Comparison of ENCODE assay signal across 8 cellular contexts in the genomic region with DNA sequence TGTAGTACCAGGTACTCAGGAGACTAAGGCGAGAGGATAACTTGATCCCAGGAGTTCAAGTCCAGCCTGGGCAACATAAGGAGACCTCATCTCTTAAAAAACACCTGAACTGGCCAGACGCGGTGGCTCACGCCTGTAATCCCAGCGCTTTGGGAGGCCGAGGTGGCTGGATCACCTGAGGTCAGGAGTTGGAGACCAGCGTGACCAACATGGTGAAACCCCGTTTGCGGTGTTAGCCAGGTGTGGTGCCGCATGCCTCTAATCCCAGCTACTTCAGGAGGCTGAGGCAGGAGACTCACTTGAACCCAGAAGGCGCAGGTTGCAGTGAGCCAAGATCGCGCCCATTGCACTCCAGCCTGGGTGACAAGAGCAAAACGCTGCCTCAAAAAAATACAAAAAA. TPM values are rescaled to one million over a fixed set of nuclear protein-coding genes. Genes with fewer than 3 reads are reported as not detected.
DNase-seq lines count a peak whose midpoint lies in the region; ATAC-seq and TF ChIP-seq lines count a peak whose summit lies in the region.
"Not testable (repeated sequence)": the region's sequence is repeated elsewhere in the genome, so short reads cannot be mapped to it uniquely, and the experiment has no call there.

No MANE protein-coding gene starts in this region.

- not testable (repeated sequence) for H3K27me3 ChIP-seq in BLaER1 treated with 17β-estradiol and CSF1 and Interleukin-3, amounts not matched to agents 10 nM and 100 nM; GM23338 (ENCODE audit: insufficient read depth); Panc1 (ENCODE audit: control insufficient read depth, insufficient read depth, low read length); naive thymus-derived CD4-positive, alpha-beta T cell (ENCODE audit: control insufficient read depth in 2 of 2, insufficient read depth in 2 of 2, low read length in 2 of 2); ovary; transverse colon

- peaks cover 59 to 77% (median 69%) of the 10 kb centered on the region in 10 experiments for H3K4me1 ChIP-seq in BLaER1 treated with 17β-estradiol and CSF1 and Interleukin-3, amounts not matched to agents 10 nM and 100 nM
- H3K4me1 ChIP-seq in GM23338 (ENCODE audit: insufficient read depth); ovary (ENCODE audit: insufficient read depth): not testable (repeated sequence)
- peaks cover 14% of the 10 kb centered on the region for H3K4me1 ChIP-seq in Panc1 (ENCODE audit: control insufficient read depth, insufficient read depth, low read length)
- peaks cover 17 to 25% of the 10 kb centered on the region in 2 donors for H3K4me1 ChIP-seq in naive thymus-derived CD4-positive, alpha-beta T cell (ENCODE audit: control insufficient read depth in 2 of 2, insufficient read depth in 2 of 2, low read length in 2 of 2)
- H3K4me1 ChIP-seq in transverse colon: peaks cover 10 to 26% (median 18%) of the 10 kb centered on the region in 4 donors

- H2AFZ ChIP-seq in GM23338: peak overlapping the region; percentile 53; the same call in 1 of the 2 replicates

- not testable (repeated sequence) for H3K4me1 Mint-ChIP-seq in GM23338; glutamatergic neuron (ENCODE audit: low read depth, unreplicated experiment)
- H3K4me1 Mint-ChIP-seq in activated T-helper 17 cell treated with anti-CD3 and anti-CD28 coated beads, Interleukin-2, amount 50 U/mL, for 72 hours: peaks cover 15% of the 10 kb centered on the region
- peaks cover 14 to 41% (median 34%) of the 10 kb centered on the region in 7 donors for H3K4me1 Mint-ChIP-seq in naive thymus-derived CD4-positive, alpha-beta T cell

- not testable (repeated sequence) for BruUV-seq in Panc1 (replicated peaks; lab: Mats Ljungman, UMichigan)

- peaks cover 3 to 17% (median 14%) of the 10 kb centered on the region in 11 experiments; a peak in 17 of 22 replicates for H3K36me3 ChIP-seq in BLaER1 treated with 17β-estradiol and CSF1 and Interleukin-3, amounts not matched to agents 10 nM and 100 nM
- H3K36me3 ChIP-seq in GM23338 (ENCODE audit: insufficient read depth); Panc1 (ENCODE audit: control insufficient read depth, insufficient read depth, low read length); naive thymus-derived CD4-positive, alpha-beta T cell (ENCODE audit: control insufficient read depth in 2 of 3, insufficient read depth in 3 of 3, low read length in 3 of 3); ovary; transverse colon: not testable (repeated sequence)

- not testable (repeated sequence) for H3K27ac Mint-ChIP-seq in GM23338; activated T-helper 17 cell treated with anti-CD3 and anti-CD28 coated beads, Interleukin-2, amount 50 U/mL, for 72 hours; glutamatergic neuron (ENCODE audit: unreplicated experiment)
- peak overlapping the region in 5 of 9 donors; percentile 21 to 98 (median 48) for H3K27ac Mint-ChIP-seq in naive thymus-derived CD4-positive, alpha-beta T cell

- TF ChIP-seq EP300 in ovary (IDR thresholded peaks at IDR 0.05); transverse colon (IDR thresholded peaks at IDR 0.05; ENCODE audit: low read depth): not testable (repeated sequence)

- not testable (repeated sequence) for H3K4me3 Mint-ChIP-seq in GM23338
- H3K4me3 Mint-ChIP-seq in activated T-helper 17 cell treated with anti-CD3 and anti-CD28 coated beads, Interleukin-2, amount 50 U/mL, for 72 hours: peak overlapping the region; percentile 3
- H3K4me3 Mint-ChIP-seq in glutamatergic neuron (ENCODE audit: unreplicated experiment): peak overlapping the region; percentile 36
- H3K4me3 Mint-ChIP-seq in naive thymus-derived CD4-positive, alpha-beta T cell: peak overlapping the region in 2 of 10 donors; percentile 27 to 40

- H3K9me3 Mint-ChIP-seq in GM23338 (peaks cover 15% of the 10 kb centered on the region), glutamatergic neuron (ENCODE audit: unreplicated experiment) (peaks cover 13% of the 10 kb centered on the region)
- not testable (repeated sequence) for H3K9me3 Mint-ChIP-seq in activated T-helper 17 cell treated with anti-CD3 and anti-CD28 coated beads, Interleukin-2, amount 50 U/mL, for 72 hours
- peaks cover 0 to 14% (median 0%) of the 10 kb centered on the region in 11 donors for H3K9me3 Mint-ChIP-seq in naive thymus-derived CD4-positive, alpha-beta T cell

- peak overlapping the region; percentile 88 to 97 (median 93); a peak in 19 of 22 replicates for H3K9ac ChIP-seq in BLaER1 treated with 17β-estradiol and CSF1 and Interleukin-3, amounts not matched to agents 10 nM and 100 nM

- not testable (repeated sequence) for H3F3A ChIP-seq in GM23338 (replicated peaks; ENCODE audit: low read depth)

- not testable (repeated sequence) for DNase-seq in GM23338 (ENCODE audit: low spot score); Panc1 (ENCODE audit: low read depth, low spot score); glutamatergic neuron; naive thymus-derived CD4-positive, alpha-beta T cell; transverse colon
- DNase-seq in ovary: peak in 3 of 5 donors; percentile 26 to 35 (median 34)

- in situ Hi-C loops in Panc1 (cut with HindIII; ENCODE audit: low pct_unique_long_range_greater_than_20kb, low sequenced_read_pairs): not testable (repeated sequence)
- in situ Hi-C loops in transverse colon (cut with MboI; ENCODE audit: low pct_ligation_motif_present in 1 of 4, low pct_unique_long_range_greater_than_20kb in 1 of 4, low sequenced_read_pairs in 3 of 4): loop anchor here in 2 of 4 donors (25.0 kb wide), 2 partner anchors 486 to 1311 kb away; partner anchors contain the start of genes GMPS (in 1 of the 2) and SLC33A1 (in 1 of the 2)

- H4K20me1 ChIP-seq in BLaER1 treated with 17β-estradiol and CSF1 and Interleukin-3, amounts not matched to agents 10 nM and 100 nM; GM23338 (replicated peaks; ENCODE audit: insufficient read depth): not testable (repeated sequence)

- not testable (repeated sequence) for TF ChIP-seq CTCF in GM23338 (conservative IDR thresholded peaks at IDR 0.05; ENCODE audit: low read depth in 2 of 2); Panc1 (IDR thresholded peaks at IDR 0.05); glutamatergic neuron (IDR thresholded peaks at IDR 0.05; ENCODE audit: partially characterized antibody, unreplicated experiment); ovary (IDR thresholded peaks at IDR 0.05); transverse colon (IDR thresholded peaks at IDR 0.05)

- H3K9me3 ChIP-seq in BLaER1 treated with 17β-estradiol and CSF1 and Interleukin-3, amounts not matched to agents 10 nM and 100 nM (replicated peaks in 1 of 11): peaks cover 3 to 16% (median 14%) of the 10 kb centered on the region in 11 experiments
- H3K9me3 ChIP-seq in Panc1 (ENCODE audit: control insufficient read depth, insufficient read depth, low read depth, low read length); naive thymus-derived CD4-positive, alpha-beta T cell (ENCODE audit: control insufficient read depth in 2 of 3, low read length in 3 of 3); ovary; transverse colon: not testable (repeated sequence)

- POLR2A ChIA-PET in Panc1 (lab: Charles Lee): interaction anchor here (0.6 to 3.4 kb wide), 3 partner anchors 11 to 1398 kb away, joined by 3 to 59 read pairs (median 4); partner anchors contain the start of genes CCNL1 and MLF1
- POLR2A ChIA-PET in naive thymus-derived CD4-positive, alpha-beta T cell (lab: Charles Lee): interaction anchor here (0.7 to 8.2 kb wide), 5 partner anchors 11 to 1368 kb away, joined by 3 to 520 read pairs (median 23); partner anchors contain the start of genes C3orf33, CCNL1 and SSR3

- WGBS in ovary, 3 donors: 94 to 96% (median 95%) methylated on average over 14 of the region's 14 CpGs
- 87 to 97% methylated on average over 5 to 14 of the region's 14 CpGs for WGBS in transverse colon (ENCODE audit: low coverage in 1 of 2), 2 donors

- not testable (repeated sequence) for H3K27me3 Mint-ChIP-seq in GM23338 (ENCODE audit: insufficient read depth, low read depth, poor library complexity); activated T-helper 17 cell treated with anti-CD3 and anti-CD28 coated beads, Interleukin-2, amount 50 U/mL, for 72 hours; glutamatergic neuron (ENCODE audit: unreplicated experiment); naive thymus-derived CD4-positive, alpha-beta T cell

- CTCF ChIA-PET in Panc1 (lab: Charles Lee): not testable (repeated sequence)
- CTCF ChIA-PET in naive thymus-derived CD4-positive, alpha-beta T cell (lab: Charles Lee): interaction anchor here (2.0 to 2.8 kb wide), 2 partner anchors 11 to 13 kb away, joined by 5 to 27 read pairs; partner anchors contain the start of gene CCNL1

- not testable (repeated sequence) for H3K9me2 ChIP-seq in GM23338 (ENCODE audit: insufficient read depth)

- H3K79me2 ChIP-seq in GM23338 (replicated peaks; ENCODE audit: insufficient read depth): peaks cover 14% of the 10 kb centered on the region

- intact Hi-C loops in Panc1 (cut with micrococcal nuclease; ENCODE audit: unreplicated experiment); ovary (cut with DNase I); transverse colon (cut with DNase I; ENCODE audit: low total_unique reads): not testable (repeated sequence)
- intact Hi-C loops in naive thymus-derived CD4-positive, alpha-beta T cell (cut with micrococcal nuclease): loop anchor here (10.0 kb wide), 2 partner anchors 931 to 1471 kb away; partner anchors contain the start of genes GFM1 (in 1 of the 2) and SHOX2 (in 1 of the 2)

- peak overlapping the region; percentile 94 to 99 (median 98) for H3K27ac ChIP-seq in BLaER1 treated with 17β-estradiol and CSF1 and Interleukin-3, amounts not matched to agents 10 nM and 100 nM
- not testable (repeated sequence) for H3K27ac ChIP-seq in GM23338 (ENCODE audit: low read depth); naive thymus-derived CD4-positive, alpha-beta T cell (ENCODE audit: low read depth, low read length); ovary
- H3K27ac ChIP-seq in Panc1 (ENCODE audit: low read length): peak overlapping the region; percentile 100
- H3K27ac ChIP-seq in transverse colon: peak overlapping the region in 3 of 4 donors; percentile 95 to 98 (median 98)

- H3K4me2 ChIP-seq in BLaER1 treated with 17β-estradiol and CSF1 and Interleukin-3, amounts not matched to agents 10 nM and 100 nM: peak overlapping the region; percentile 74 to 94 (median 87)
- H3K4me2 ChIP-seq in GM23338: peak overlapping the region; percentile 78; the same call in 1 of the 2 replicates

- not testable (repeated sequence) for TF ChIP-seq POLR2A in ovary (IDR thresholded peaks at IDR 0.05); transverse colon (IDR thresholded peaks at IDR 0.05)

- not testable (repeated sequence) for H3K4me3 ChIP-seq in BLaER1 treated with 17β-estradiol and CSF1 and Interleukin-3, amounts not matched to agents 10 nM and 100 nM; GM23338; Panc1 (ENCODE audit: low read depth in 2 of 2, low read length in 2 of 2); naive thymus-derived CD4-positive, alpha-beta T cell (ENCODE audit: low read length); ovary; transverse colon

- ATAC-seq in GM23338; Panc1; activated T-helper 17 cell treated with anti-CD3 and anti-CD28 coated beads, Interleukin-2, amount 50 U/mL, for 72 hours (replicated peaks); naive thymus-derived CD4-positive, alpha-beta T cell: not testable (repeated sequence)

- H3K36me3 Mint-ChIP-seq in GM23338 (ENCODE audit: low read depth): peaks cover 21% of the 10 kb centered on the region
- H3K36me3 Mint-ChIP-seq in activated T-helper 17 cell treated with anti-CD3 and anti-CD28 coated beads, Interleukin-2, amount 50 U/mL, for 72 hours (ENCODE audit: low read depth); glutamatergic neuron (ENCODE audit: unreplicated experiment): not testable (repeated sequence)
- H3K36me3 Mint-ChIP-seq in naive thymus-derived CD4-positive, alpha-beta T cell: peaks cover 0 to 20% (median 8%) of the 10 kb centered on the region in 5 donors

RNA-seq across cellular contexts. Expression of gene CCNL1, which starts 13.4 kb away (rescaled TPM):
- total RNA-seq in GM23338 (2014; rRNA removed; shearing (Covaris generic)): 86.9 and 134 TPM in 2 replicates
- polyA plus RNA-seq in GM23338 (2016; fragmentation: Nextera tagmentation; extraction: Ambion mirVana) (96.2 and 108 TPM in 2 replicates), ovary (10 to 100 TPM; 67.6 to 78.7 TPM)
- total RNA-seq in Panc1 (2021; ENCODE audit: unreplicated experiment) (118 TPM), glutamatergic neuron (ENCODE audit: unreplicated experiment) (123 TPM), ovary (100 to 1,000 TPM in 4 of 7 donors, 10 to 100 TPM in 3; 86.8 to 514 (median 115) TPM), transverse colon (100 to 1,000 TPM; 288 to 422 (median 308) TPM)
- polyA plus RNA-seq in Panc1 (2012; ENCODE audit: insufficient read length): 48.3 TPM
- total RNA-seq in activated T-helper 17 cell treated with anti-CD3 and anti-CD28 coated beads, Interleukin-2, amount 50 U/mL, for 72 hours: 100 to 1,000 TPM; 173 to 194 TPM
- 1,000 to 10,000 TPM in 2 of 5 experiments, 100 to 1,000 TPM in 3; 230 to 1,170 (median 374) TPM for total RNA-seq in naive thymus-derived CD4-positive, alpha-beta T cell
- polyA plus RNA-seq in naive thymus-derived CD4-positive, alpha-beta T cell: 10 to 100 TPM; 65.4 to 68.3 TPM
